In genomic region chr14:43166163-43166562, GRCh38 we compare ENCODE assay signal across 30 cellular contexts.
DNase-seq lines count a peak whose midpoint lies in the region; ATAC-seq and TF ChIP-seq lines count a peak whose summit lies in the region.
"Had no signal": no experiment of that assay in that cellular context is flagged by ENCODE, and none has a peak within 500 bp of the region (broad histone marks: within the 10 kb centered on the region; RNA-seq: fewer than 3 reads in every experiment).

No MANE protein-coding gene starts in this region.

- 85 to 88% methylated on average over 2 of the region's 2 CpGs for WGBS in testis, 2 donors

- no peak for TF ChIP-seq POLR2A in testis (IDR thresholded peaks at IDR 0.05)

- H3K27me3 ChIP-seq in testis = no peaks in the 10 kb centered on the region
- H3K27me3 ChIP-seq: adrenal gland, ovary had no signal

- ATAC-seq in GM18508 (IDR thresholded peaks at IDR 0.05; ENCODE audit: insufficient read depth, unreplicated experiment) = peak; percentile 77
- ATAC-seq in GM21367 (IDR thresholded peaks at IDR 0.05; ENCODE audit: unreplicated experiment) = peak; percentile 55
- peak; percentile 46 for ATAC-seq in HG02763 (IDR thresholded peaks at IDR 0.05; ENCODE audit: unreplicated experiment)
- ATAC-seq in HG03520 (IDR thresholded peaks at IDR 0.05; ENCODE audit: unreplicated experiment) = peak; percentile 58
- ATAC-seq: activated CD4-positive, alpha-beta T cell treated with anti-CD3 and anti-CD28 coated beads for 36 hours; activated T-cell treated with anti-CD3 and anti-CD28 coated beads, Interleukin-2, amount 50 U/mL, for 4 hours; lower lobe of right lung; right cardiac atrium; SK-N-SH treated with all-trans-retinoic acid at 6 μM for 48 hours had no signal

- TF ChIP-seq CTCF in testis (IDR thresholded peaks at IDR 0.05) = no peak

- H3K27ac ChIP-seq in testis = no peak overlapping the region
- H3K27ac ChIP-seq: adrenal gland, GM23248, lower lobe of right lung, ovary, thoracic aorta had no signal

- H3K4me3 ChIP-seq in testis = no peak overlapping the region
- H3K4me3 ChIP-seq: adrenal gland, GM23248, lower lobe of right lung, mucosa of descending colon, ovary, thoracic aorta had no signal

- DNase-seq in HPDE6-E6E7 (ENCODE audit: extremely low spot score) = no peak
- no peak for DNase-seq in testis
- no peak for DNase-seq in NCI-H2107 (lab: John Stamatoyannopoulos, UW)
- DNase-seq in foreskin melanocyte = no peak
- DNase-seq: activated CD4-positive, alpha-beta T cell treated with anti-CD3 and anti-CD28 coated beads for 36 hours; activated naive CD4-positive, alpha-beta T cell treated with Interleukin-2 at 50 U/mL for 16 hours; activated T-cell treated with anti-CD3 and anti-CD28 coated beads, Interleukin-2, amount 50 U/mL, for 4 hours; adrenal gland; C1 segment of cervical spinal cord; DND-41; effector CD8-positive, alpha-beta T cell; GM23248; head of caudate nucleus; kidney glomerular epithelial cell; lower lobe of right lung; NCI-H1092; NCI-H2029 treated with DMSO at 0.1 percent for 48 hours; ovary; right cardiac atrium; stimulated activated CD4-positive, alpha-beta T cell treated with anti-CD3 and anti-CD28 coated beads, Interleukin-12 subunit alpha, Interleukin-12 subunit beta, amount 100 ng/mL, for 4 hours; stimulated activated CD4-positive, alpha-beta T cell treated with anti-CD3 and anti-CD28 coated beads, Interleukin-4, amount 100 ng/mL, for 24 hours; stimulated activated naive CD4-positive, alpha-beta T cell; T-helper 2 cell had no signal

- H3K9me3 ChIP-seq in testis = no peaks in the 10 kb centered on the region
- H3K9me3 ChIP-seq: adrenal gland, lower lobe of right lung, mucosa of descending colon, ovary, thoracic aorta had no signal

- H3K36me3 ChIP-seq in testis (ENCODE audit: low read depth, missing control alignments) = no peaks in the 10 kb centered on the region
- H3K36me3 ChIP-seq: adrenal gland, lower lobe of right lung, ovary, thoracic aorta had no signal

- intact Hi-C loops in testis (cut with DNase I; ENCODE audit: low total_unique reads) = no loop called here

- H3K4me1 ChIP-seq in testis = no peaks in the 10 kb centered on the region
- H3K4me1 ChIP-seq: adrenal gland, lower lobe of right lung had no signal
